16 cellular contexts compared by ENCODE assay signal in the genomic region with DNA sequence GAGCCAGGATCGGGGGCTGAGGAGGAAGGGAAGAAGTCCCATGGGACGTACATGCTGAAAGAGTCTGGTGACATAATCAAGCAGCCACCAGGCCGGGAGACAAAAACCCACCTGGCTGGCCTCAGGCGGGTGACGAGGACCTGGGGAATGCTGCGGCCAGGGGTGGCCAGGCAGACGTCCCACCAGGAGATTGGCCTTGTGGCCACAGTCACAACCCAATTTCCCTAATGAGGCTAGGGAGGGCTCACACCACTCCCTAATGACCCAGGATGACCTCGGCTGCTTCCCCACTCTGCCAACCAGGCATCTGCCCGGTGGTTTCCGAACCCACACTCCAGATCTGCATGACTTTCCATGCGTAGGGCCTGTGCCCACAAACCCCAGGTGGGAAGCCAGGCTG.
DNase-seq lines count a peak whose midpoint lies in the region; FAIRE-seq and TF ChIP-seq lines count a peak whose summit lies in the region.
"Had no signal": no experiment of that assay in that cellular context is flagged by ENCODE, and none has a peak within 500 bp of the region (broad histone marks: within the 10 kb centered on the region; RNA-seq: fewer than 3 reads in every experiment).

No MANE protein-coding gene starts in this region.

- H2BK5ac ChIP-seq in H1 (ENCODE audit: low read depth, low read length) (0 out of 2 replicates have a peak overlapping the region, but pooled peaks have one; percentile 84), trophoblast cell (ENCODE audit: low read depth, low read length, poor library complexity) (no peak overlapping the region)

- no peak overlapping the region for H2AFZ ChIP-seq in H1 (ENCODE audit: low read length)
- H2AFZ ChIP-seq in trophoblast cell (ENCODE audit: insufficient read depth, low read length, poor library complexity), result no peak overlapping the region

- H2AK5ac ChIP-seq in H1 (ENCODE audit: low read depth, low read length) (0 out of 2 replicates have a peak overlapping the region, but pooled peaks have one; percentile 26), trophoblast cell (ENCODE audit: low read length) (no peak overlapping the region)

- peak overlapping the region; percentile 95; the same call in 1 of the 2 replicates for H2BK12ac ChIP-seq in H1 (ENCODE audit: low read depth, low read length)
- H2BK12ac ChIP-seq in trophoblast cell (ENCODE audit: low read length), result no peak overlapping the region

- H2BK20ac ChIP-seq in H1 (ENCODE audit: low read length), result 0 out of 2 replicates have a peak overlapping the region, but pooled peaks have one; percentile 34

- H4K91ac ChIP-seq in H1 (replicated peaks; ENCODE audit: insufficient read length, low read length) (peak overlapping the region; percentile 79), trophoblast cell (ENCODE audit: low read depth, low read length) (no peak overlapping the region)

- no peak overlapping the region for H3K56ac ChIP-seq in H1 (replicated peaks; ENCODE audit: insufficient read length, low read depth, low read length)

- no peak for TF ChIP-seq CTCF in H1 (IDR thresholded peaks at IDR 0.05; ENCODE audit: control extremely low read depth in 1 of 3, insufficient read depth in 1 of 3, low read depth in 1 of 3, low read length in 3 of 3)

- WGBS in H1 (ENCODE audit: extremely low coverage in 1 of 2, insufficient coverage in 1 of 2, insufficient read length in 1 of 2, insufficient replicate concordance in 2 of 2, low coverage in 1 of 2, low lambda C conversion rate in 2 of 2, missing lambda C conversion rate in 1 of 2), 2 experiments, result 86% methylated on average over 11 of the region's 11 CpGs; no CpG with 5 or more reads in 1 of the 2 experiments
- WGBS in trophoblast cell (ENCODE audit: extremely low coverage, insufficient coverage, insufficient read length), result no CpG with 5 or more reads among the region's 11 CpGs

- H3K36me3 ChIP-seq in H1 (ENCODE audit: control insufficient read depth in 2 of 4, insufficient read depth in 4 of 4, low read length in 3 of 4) (no peaks in the 10 kb centered on the region), trophoblast cell (ENCODE audit: control insufficient read depth in 1 of 2, insufficient read depth in 2 of 2, low read length in 2 of 2) (no peaks in the 10 kb centered on the region)
- H3K36me3 ChIP-seq: Peyer's patch had no signal

- CTCF ChIA-PET in H1 (lab: Charles Lee; ENCODE audit: partially characterized antibody), result interaction anchor here (0.7 to 18.2 kb wide), 10 partner anchors 10 to 154 kb away, joined by 3 to 388 read pairs (median 112); a partner anchor contains a TSS

- no peak overlapping the region for H2BK120ac ChIP-seq in H1 (replicated peaks; ENCODE audit: low read depth, low read length)
- H2BK120ac ChIP-seq in trophoblast cell (ENCODE audit: insufficient read depth, low read length, poor library complexity), result no peak overlapping the region

- H3K27me3 ChIP-seq in H1 (replicated peaks in 1 of 4; ENCODE audit: control insufficient read depth in 3 of 4, extremely low read depth in 1 of 4, insufficient read depth in 3 of 4, low read length in 3 of 4), result no peaks in the 10 kb centered on the region; a peak in 1 of 7 replicates
- H3K27me3 ChIP-seq in trophoblast cell (ENCODE audit: insufficient read depth, low read length), result no peaks in the 10 kb centered on the region
- H3K27me3 ChIP-seq: Peyer's patch had no signal

- H3K23ac ChIP-seq in H1 (ENCODE audit: insufficient read length), result no peak overlapping the region
- H3K23ac ChIP-seq in trophoblast cell (ENCODE audit: low read length), result no peak overlapping the region

- no peak overlapping the region for H3K9ac ChIP-seq in H1 (replicated peaks in 1 of 4; ENCODE audit: extremely low read depth in 1 of 4, low read depth in 3 of 4, low read length in 3 of 4)
- H3K9ac ChIP-seq in trophoblast cell (ENCODE audit: low read length), result no peak overlapping the region

- H4K20me1 ChIP-seq in H1 (replicated peaks in 1 of 2; ENCODE audit: control insufficient read depth in 1 of 2, insufficient read depth in 2 of 2, low read length in 2 of 2), result no peaks in the 10 kb centered on the region

- H3K23me2 ChIP-seq in H1 (ENCODE audit: low read depth, low read length), result no peaks in the 10 kb centered on the region; the same call in 1 of the 2 replicates

- H3K18ac ChIP-seq in H1 (ENCODE audit: extremely low read depth, low read length) (peak overlapping the region; percentile 80; the same call in 1 of the 2 replicates), trophoblast cell (ENCODE audit: low read length) (no peak overlapping the region)

- no peak for TF ChIP-seq EP300 in H1 (IDR thresholded peaks at IDR 0.05; ENCODE audit: borderline replicate concordance in 1 of 2, low read depth in 2 of 2, low read length in 2 of 2)

- H4K12ac ChIP-seq in trophoblast cell (ENCODE audit: low read depth, low read length), result no peak overlapping the region

- H3K79me1 ChIP-seq in H1 (ENCODE audit: low read depth, low read length), result no peaks in the 10 kb centered on the region
- no peaks in the 10 kb centered on the region for H3K79me1 ChIP-seq in trophoblast cell (ENCODE audit: low read length)

- no peak for FAIRE-seq in H1 (lab: Jason Lieb, UNC)
- FAIRE-seq: A549, D721Med, HTR-8/SVneo had no signal

- DNase-seq in CD1c-positive myeloid dendritic cell (ENCODE audit: extremely low spot score) (peak; percentile 11), M059J (ENCODE audit: low read depth) (peak; percentile 93), H1 (ENCODE audit: low read depth in 1 of 2, low spot score in 2 of 2) (no peak), trophoblast cell (peak; percentile 96 to 97), NCI-H1092 treated with DMSO at 0.1 percent for 48 hours (lab: John Stamatoyannopoulos, UW) (no peak), NCI-H446 (lab: John Stamatoyannopoulos, UW) (no peak), D341Med (ENCODE audit: low spot score) (no peak)
- DNase-seq: CD4-positive, alpha-beta memory T cell; DMS79 treated with DMSO at 0.1 percent for 48 hours; NCI-H1694; NCI-H510A; Peyer's patch; SHP77 treated with DMSO at 0.1 percent for 48 hours had no signal

- peaks cover 3 to 23% (median 16%) of the 10 kb centered on the region in 4 experiments; a peak in 6 of 7 replicates for H3K4me1 ChIP-seq in H1 (replicated peaks in 1 of 4; ENCODE audit: control insufficient read depth in 3 of 4, insufficient read depth in 4 of 4, low read length in 3 of 4)
- peaks cover 3 to 12% of the 10 kb centered on the region in 2 experiments for H3K4me1 ChIP-seq in trophoblast cell (ENCODE audit: control insufficient read depth in 1 of 2, insufficient read depth in 2 of 2, low read length in 2 of 2)
- H3K4me1 ChIP-seq: A549 had no signal

- H3K4ac ChIP-seq in H1 (replicated peaks; ENCODE audit: insufficient read length, low read depth, low read length) (peak overlapping the region; percentile 73), trophoblast cell (ENCODE audit: low read depth, low read length) (no peak overlapping the region)

- H3K4me2 ChIP-seq in H1 (ENCODE audit: insufficient read depth in 1 of 2, low read depth in 2 of 2, low read length in 2 of 2) (no peak overlapping the region; a peak in 1 of 4 replicates), trophoblast cell (ENCODE audit: low read length) (no peak overlapping the region)
- H3K4me2 ChIP-seq: A549 had no signal

- TF ChIP-seq RAD21 in H1 (IDR thresholded peaks at IDR 0.05 in 1 of 2, conservative IDR thresholded peaks at IDR 0.05 in 1 of 2; ENCODE audit: low read depth in 2 of 2, low read length in 2 of 2), result no peak

- H3K4me3 ChIP-seq in H1 (ENCODE audit: extremely low read depth in 1 of 4, insufficient read depth in 2 of 4, low read depth in 3 of 4, low read length in 4 of 4), result no peak overlapping the region
- no peak overlapping the region for H3K4me3 ChIP-seq in trophoblast cell (ENCODE audit: low read depth, low read length)
- H3K4me3 ChIP-seq: A549, Peyer's patch had no signal

- no peaks in the 10 kb centered on the region for H3K79me2 ChIP-seq in H1 (ENCODE audit: control insufficient read depth in 1 of 2, insufficient read depth in 2 of 2, low read length in 2 of 2)
- no peaks in the 10 kb centered on the region for H3K79me2 ChIP-seq in trophoblast cell (ENCODE audit: control insufficient read depth, insufficient read depth, low read length, poor library complexity)

- POLR2A ChIA-PET in H1 (lab: Charles Lee; ENCODE audit: partially characterized antibody), result interaction anchor here (1.2 kb wide), 1 partner anchor 108 kb away, joined by 3 read pairs; no protein-coding TSS in a partner anchor

- H2BK15ac ChIP-seq in H1 (ENCODE audit: low read length), result no peak overlapping the region; the same call in 1 of the 2 replicates

- no peaks in the 10 kb centered on the region for H3K9me3 ChIP-seq in H1 (ENCODE audit: insufficient read depth in 2 of 2, low read depth in 1 of 2, low read length in 1 of 2)
- H3K9me3 ChIP-seq in trophoblast cell (ENCODE audit: insufficient read depth, low read depth, low read length), result no peaks in the 10 kb centered on the region
- H3K9me3 ChIP-seq: A549, Peyer's patch had no signal

- no peak overlapping the region for H3K27ac ChIP-seq in H1 (ENCODE audit: low read depth, low read length)
- H3K27ac ChIP-seq in trophoblast cell (ENCODE audit: low read depth, low read length), result no peak overlapping the region
- H3K27ac ChIP-seq: A549, Peyer's patch had no signal

- no peak for TF ChIP-seq POLR2A in H1 (IDR thresholded peaks at IDR 0.05; ENCODE audit: control extremely low read depth in 1 of 2, low read depth in 2 of 2, low read length in 2 of 2)

- H3K14ac ChIP-seq in H1 (ENCODE audit: insufficient read length) (no peak overlapping the region), trophoblast cell (ENCODE audit: low read length) (no peak overlapping the region)

- H4K8ac ChIP-seq in H1 (ENCODE audit: extremely low read depth, insufficient read depth, low read length) (no peak overlapping the region), trophoblast cell (ENCODE audit: low read depth, low read length) (no peak overlapping the region)

- no peak overlapping the region for H4K5ac ChIP-seq in H1 (ENCODE audit: insufficient read length, low read depth, low read length)

TF ChIP-seq in H1, 55 proteins besides CTCF, POLR2A, EP300 and RAD21 (continues in another document):
- TF ChIP-seq KDM4A (IDR thresholded peaks at IDR 0.05; ENCODE audit: low read depth, low read length, severe bottlenecking) (no peak), KDM5A (IDR thresholded peaks at IDR 0.05; ENCODE audit: low read length) (no peak), PHF8 (conservative IDR thresholded peaks at IDR 0.05; ENCODE audit: low read depth, low read length) (no peak)
- TF ChIP-seq, protein P1, sequence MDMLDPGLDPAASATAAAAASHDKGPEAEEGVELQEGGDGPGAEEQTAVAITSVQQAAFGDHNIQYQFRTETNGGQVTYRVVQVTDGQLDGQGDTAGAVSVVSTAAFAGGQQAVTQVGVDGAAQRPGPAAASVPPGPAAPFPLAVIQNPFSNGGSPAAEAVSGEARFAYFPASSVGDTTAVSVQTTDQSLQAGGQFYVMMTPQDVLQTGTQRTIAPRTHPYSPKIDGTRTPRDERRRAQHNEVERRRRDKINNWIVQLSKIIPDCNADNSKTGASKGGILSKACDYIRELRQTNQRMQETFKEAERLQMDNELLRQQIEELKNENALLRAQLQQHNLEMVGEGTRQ (IDR thresholded peaks at IDR 0.05; ENCODE audit: low read length), result no peak

Comparison
In these comparisons a context has a peak if more than half of its experiments do, and no peak if none do; other contexts are left out.
1. DNase-seq: peak in CD1c-positive myeloid dendritic cell (single experiment), M059J (single experiment) and trophoblast cell (2 of 2); none in H1 (0 of 2), NCI-H1092 treated with DMSO at 0.1 percent for 48 hours (single experiment), NCI-H446 (0 of 2) and D341Med (single experiment).